ENCODE assay signal across 9 cellular contexts in genomic region chr2:213149332-213149875, GRCh38. TPM values are rescaled to one million over a fixed set of nuclear protein-coding genes. Genes with fewer than 3 reads are reported as not detected.
DNase-seq lines count a peak whose midpoint lies in the region; ATAC-seq, FAIRE-seq and TF ChIP-seq lines count a peak whose summit lies in the region.
"Had no signal": no experiment of that assay in that cellular context is flagged by ENCODE, and none has a peak within 500 bp of the region (broad histone marks: within the 10 kb centered on the region; RNA-seq: fewer than 3 reads in every experiment).

No MANE protein-coding gene starts in this region.

- peaks cover 92% of the 10 kb centered on the region for H3K79me2 ChIP-seq in Loucy (ENCODE audit: insufficient read depth, low read length)

- H4K20me1 ChIP-seq in Loucy (ENCODE audit: insufficient read depth, low read length, poor library complexity, severe bottlenecking), result peaks cover 6% of the 10 kb centered on the region

- no peaks in the 10 kb centered on the region for H3K9me2 ChIP-seq in Loucy (replicated peaks; ENCODE audit: low read depth, low read length)

- peak overlapping the region; percentile 95 to 98 (median 98) for H3K27ac Mint-ChIP-seq in CD4-positive, CD25-positive, alpha-beta regulatory T cell
- no peak overlapping the region for H3K27ac Mint-ChIP-seq in nephron progenitor cell

- no peaks in the 10 kb centered on the region for H3K27me3 ChIP-seq in CD4-positive, CD25-positive, alpha-beta regulatory T cell (ENCODE audit: control insufficient read depth, insufficient read depth, low read length)
- H3K27me3 ChIP-seq in Loucy (ENCODE audit: insufficient read depth, low read length, poor library complexity, severe bottlenecking), result no peaks in the 10 kb centered on the region
- H3K27me3 ChIP-seq in dorsolateral prefrontal cortex, result no peaks in the 10 kb centered on the region

- peaks cover 7% of the 10 kb centered on the region for H3F3A ChIP-seq in Loucy (ENCODE audit: low read depth)

- peaks cover 9 to 28% (median 19%) of the 10 kb centered on the region in 4 donors for H3K4me1 Mint-ChIP-seq in CD4-positive, CD25-positive, alpha-beta regulatory T cell
- H3K4me1 Mint-ChIP-seq in nephron progenitor cell, result peaks cover 45% of the 10 kb centered on the region

- H3K4me1 ChIP-seq in CD4-positive, CD25-positive, alpha-beta regulatory T cell (ENCODE audit: control insufficient read depth, insufficient read depth, low read length, poor library complexity, severe bottlenecking), result peaks cover 21% of the 10 kb centered on the region
- H3K4me1 ChIP-seq in Loucy (ENCODE audit: insufficient read depth, low read length, poor library complexity, severe bottlenecking), result peaks cover 33% of the 10 kb centered on the region

- H3K36me3 ChIP-seq in CD4-positive, CD25-positive, alpha-beta regulatory T cell (ENCODE audit: control insufficient read depth, insufficient read depth, low read length), result peaks cover 2% of the 10 kb centered on the region
- peaks cover 20% of the 10 kb centered on the region for H3K36me3 ChIP-seq in Loucy (ENCODE audit: insufficient read depth, low read length)

- H3K9me3 Mint-ChIP-seq in CD4-positive, CD25-positive, alpha-beta regulatory T cell, result no peaks in the 10 kb centered on the region
- no peaks in the 10 kb centered on the region for H3K9me3 Mint-ChIP-seq in nephron progenitor cell

- no peak for FAIRE-seq in D721Med (lab: Jason Lieb, UNC)

- H3K9ac ChIP-seq in Loucy (ENCODE audit: low read depth, low read length, poor library complexity, severe bottlenecking), result peak overlapping the region; percentile 95

- H3K27me3 Mint-ChIP-seq in CD4-positive, CD25-positive, alpha-beta regulatory T cell, result peaks cover 4% of the 10 kb centered on the region
- peaks cover 11% of the 10 kb centered on the region for H3K27me3 Mint-ChIP-seq in nephron progenitor cell (ENCODE audit: low read depth, poor library complexity)

- peak overlapping the region; percentile 95 for H3K27ac ChIP-seq in CD4-positive, CD25-positive, alpha-beta regulatory T cell (ENCODE audit: insufficient read depth, low read length, poor library complexity, severe bottlenecking)
- peak overlapping the region in 58 of 59 donors; percentile 2 to 98 (median 93) for H3K27ac ChIP-seq in dorsolateral prefrontal cortex

- no peak overlapping the region for H2AFZ ChIP-seq in Loucy (ENCODE audit: low read length)

- TF ChIP-seq CTCF in Loucy (conservative IDR thresholded peaks at IDR 0.05; ENCODE audit: low read length), result 0 out of 2 replicates have a peak, but pooled peaks have one; percentile 13
- TF ChIP-seq CTCF in dorsolateral prefrontal cortex (IDR thresholded peaks at IDR 0.05 in 54 of 56, conservative IDR thresholded peaks at IDR 0.05 in 2 of 56; ENCODE audit: low read depth in 1 of 56, partially characterized antibody in 56 of 56), result peak in 48 of 56 donors; percentile 12 to 64 (median 38)
- TF ChIP-seq CTCF in nephron progenitor cell (IDR thresholded peaks at IDR 0.05), result no peak
- TF ChIP-seq CTCF in D721Med (IDR thresholded peaks at IDR 0.05; ENCODE audit: insufficient read depth, missing control alignments), result no peak
- no peak for TF ChIP-seq CTCF in GM20000 (IDR thresholded peaks at IDR 0.05; ENCODE audit: extremely low read depth, missing control alignments)

- no peaks in the 10 kb centered on the region for H3K9me3 ChIP-seq in CD4-positive, CD25-positive, alpha-beta regulatory T cell (ENCODE audit: control insufficient read depth in 2 of 2, low read length in 2 of 2)
- no peaks in the 10 kb centered on the region for H3K9me3 ChIP-seq in Loucy (ENCODE audit: insufficient read depth, low read depth, low read length)

- peak in 1 of 3 donors; percentile 77 for DNase-seq in CD4-positive, CD25-positive, alpha-beta regulatory T cell
- DNase-seq in dorsolateral prefrontal cortex (no peak), nephron progenitor cell (no peak), D721Med (ENCODE audit: insufficient read length, low spot score) (no peak), GM20000 (ENCODE audit: low spot score) (no peak)
- DNase-seq: activated CD8-positive, alpha-beta memory T cell treated with anti-CD3 and anti-CD28 coated beads, Interleukin-2, amount 50 U/mL, for 48 hours had no signal

- H3K36me3 Mint-ChIP-seq in CD4-positive, CD25-positive, alpha-beta regulatory T cell, result peaks cover 22% of the 10 kb centered on the region
- H3K36me3 Mint-ChIP-seq in nephron progenitor cell (ENCODE audit: low read depth), result no peaks in the 10 kb centered on the region

- intact Hi-C loops in dorsolateral prefrontal cortex (cut with DNase I), result no loop called here

- peak overlapping the region; percentile 86 for H3K4me2 ChIP-seq in Loucy (ENCODE audit: low read depth, low read length, poor library complexity, severe bottlenecking)

- ATAC-seq in CD4-positive, CD25-positive, alpha-beta regulatory T cell (ENCODE audit: low read depth in 2 of 2), result no peak
- no peak for ATAC-seq in HG02973 (IDR thresholded peaks at IDR 0.05; ENCODE audit: unreplicated experiment)
- no peak for ATAC-seq in GM19395 (IDR thresholded peaks at IDR 0.05; ENCODE audit: unreplicated experiment)

- H3K4me3 ChIP-seq in CD4-positive, CD25-positive, alpha-beta regulatory T cell (ENCODE audit: low read depth, low read length), result peak overlapping the region; percentile 99
- H3K4me3 ChIP-seq in Loucy (ENCODE audit: low read length, poor library complexity, severe bottlenecking) (peak overlapping the region; percentile 85), dorsolateral prefrontal cortex (peak overlapping the region; percentile 45 to 96 (median 82))

- peak overlapping the region; percentile 94 to 97 (median 96) for H3K4me3 Mint-ChIP-seq in CD4-positive, CD25-positive, alpha-beta regulatory T cell
- H3K4me3 Mint-ChIP-seq in nephron progenitor cell, result peak overlapping the region; percentile 96

RNA-seq across cellular contexts. Expression of gene IKZF2, which starts 2.0 kb away (rescaled TPM):
- 225 TPM for total RNA-seq in CD4-positive, CD25-positive, alpha-beta regulatory T cell
- polyA plus RNA-seq in CD4-positive, CD25-positive, alpha-beta regulatory T cell, result 10 to 100 TPM; 26.8 to 36.7 (median 33.7) TPM
- total RNA-seq in dorsolateral prefrontal cortex, result 10 to 100 TPM in 117 of 120 experiments, 1 to 10 TPM in 3; 9.0 to 49.6 (median 21.1) TPM

Comparison
In these comparisons a context has a peak if more than half of its experiments do, and no peak if none do; other contexts are left out.
1. CTCF ChIP-seq: peak in Loucy (single experiment) and dorsolateral prefrontal cortex (48 of 56); none in nephron progenitor cell (single experiment), D721Med (single experiment) and GM20000 (single experiment).
2. Peak in every context shown above with its lines, with median percentiles within 50 percentile points of each other: H3K4me3 ChIP-seq.